Comparison of ENCODE assay signal across 8 cellular contexts in genomic region chr18:11981633-11982366, GRCh38. TPM values are rescaled to one million over a fixed set of nuclear protein-coding genes. Genes with fewer than 3 reads are reported as not detected.
DNase-seq lines count a peak whose midpoint lies in the region; ATAC-seq and TF ChIP-seq lines count a peak whose summit lies in the region.

No MANE protein-coding gene starts in this region.

- no peaks in the 10 kb centered on the region for H3K9me3 ChIP-seq in CD8-positive, alpha-beta memory T cell (ENCODE audit: low read length)
- no peaks in the 10 kb centered on the region for H3K9me3 ChIP-seq in ectodermal cell (ENCODE audit: control insufficient read depth, low read length)
- no peaks in the 10 kb centered on the region for H3K9me3 ChIP-seq in testis

- peaks cover 0 to 7% (median 0%) of the 10 kb centered on the region in 3 donors for H3K36me3 Mint-ChIP-seq in CD8-positive, alpha-beta memory T cell
- no peaks in the 10 kb centered on the region for H3K36me3 Mint-ChIP-seq in T-helper 1 cell treated with Interleukin-12 subunit alpha and Interleukin-12 subunit beta and Interleukin-4 antibody, amounts not matched to agents 30 μg/mL and 1 μg/mL, for 36 hours (ENCODE audit: low read depth)

- H3K27ac Mint-ChIP-seq in CD8-positive, alpha-beta memory T cell, result peak overlapping the region in 7 of 8 donors; percentile 4 to 97 (median 60)
- peak overlapping the region; percentile 52 for H3K27ac Mint-ChIP-seq in T-helper 1 cell treated with Interleukin-12 subunit alpha and Interleukin-12 subunit beta and Interleukin-4 antibody, amounts not matched to agents 30 μg/mL and 1 μg/mL, for 36 hours

- H3K4me3 ChIP-seq in CD8-positive, alpha-beta memory T cell (ENCODE audit: low read length), result peak overlapping the region; percentile 50
- H3K4me3 ChIP-seq in ectodermal cell (ENCODE audit: insufficient read depth, low read depth, low read length) (peak overlapping the region; percentile 83), testis (peak overlapping the region; percentile 66 to 73)

- intact Hi-C loops in testis (cut with DNase I; ENCODE audit: low total_unique reads), result no loop called here

- 0 to 1% methylated on average over 62 of the region's 62 CpGs for WGBS in ectodermal cell, 2 experiments
- 0% methylated on average over 42 to 62 of the region's 62 CpGs for WGBS in testis, 2 donors

- TF ChIP-seq POLR2A in testis (IDR thresholded peaks at IDR 0.05), result no peak

- peak overlapping the region; percentile 85 to 93 (median 88) for H3K4me3 Mint-ChIP-seq in CD8-positive, alpha-beta memory T cell
- peak overlapping the region; percentile 84 for H3K4me3 Mint-ChIP-seq in T-helper 1 cell treated with Interleukin-12 subunit alpha and Interleukin-12 subunit beta and Interleukin-4 antibody, amounts not matched to agents 30 μg/mL and 1 μg/mL, for 36 hours

- H3K4me1 Mint-ChIP-seq in CD8-positive, alpha-beta memory T cell, result peaks cover 11 to 16% (median 14%) of the 10 kb centered on the region in 3 donors
- H3K4me1 Mint-ChIP-seq in T-helper 1 cell treated with Interleukin-12 subunit alpha and Interleukin-12 subunit beta and Interleukin-4 antibody, amounts not matched to agents 30 μg/mL and 1 μg/mL, for 36 hours (ENCODE audit: low read depth), result peaks cover 16% of the 10 kb centered on the region

- peaks cover 12% of the 10 kb centered on the region for H3K4me1 ChIP-seq in CD8-positive, alpha-beta memory T cell (ENCODE audit: insufficient read depth, low read length)
- H3K4me1 ChIP-seq in ectodermal cell (ENCODE audit: control insufficient read depth, insufficient read depth, low read length) (peaks cover 16% of the 10 kb centered on the region), testis (peaks cover 6% of the 10 kb centered on the region)

- H3K27ac ChIP-seq in CD8-positive, alpha-beta memory T cell (ENCODE audit: low read depth, low read length), result no peak overlapping the region
- peak overlapping the region; percentile 92 for H3K27ac ChIP-seq in ectodermal cell (ENCODE audit: insufficient read depth, low read depth, low read length, poor library complexity, severe bottlenecking)
- H3K27ac ChIP-seq in testis, result peak overlapping the region; percentile 89 to 96

- ATAC-seq in GM19463 (IDR thresholded peaks at IDR 0.05; ENCODE audit: unreplicated experiment) (peak; percentile 15), HG03520 (IDR thresholded peaks at IDR 0.05; ENCODE audit: unreplicated experiment) (peak; percentile 23)

- H3K9me3 Mint-ChIP-seq in CD8-positive, alpha-beta memory T cell, result no peaks in the 10 kb centered on the region
- no peaks in the 10 kb centered on the region for H3K9me3 Mint-ChIP-seq in T-helper 1 cell treated with Interleukin-12 subunit alpha and Interleukin-12 subunit beta and Interleukin-4 antibody, amounts not matched to agents 30 μg/mL and 1 μg/mL, for 36 hours

- CTCF ChIA-PET in CD8-positive, alpha-beta memory T cell (lab: Charles Lee), result interaction anchor here (3.2 to 4.9 kb wide), 2 partner anchors 14 to 43 kb away, joined by 19 to 30 read pairs; no protein-coding TSS in a partner anchor

- peak in 2 of 5 donors; percentile 5 to 21 for DNase-seq in CD8-positive, alpha-beta memory T cell
- DNase-seq in mesenteric fat pad (ENCODE audit: low spot score) (peak; percentile 90), testis (peak; percentile 38), NCI-H2196 treated with DMSO at 0.1 percent for 48 hours (lab: John Stamatoyannopoulos, UW; ENCODE audit: unreplicated experiment) (no peak)

- H3K27me3 Mint-ChIP-seq in CD8-positive, alpha-beta memory T cell, result no peaks in the 10 kb centered on the region
- peaks cover 24% of the 10 kb centered on the region for H3K27me3 Mint-ChIP-seq in T-helper 1 cell treated with Interleukin-12 subunit alpha and Interleukin-12 subunit beta and Interleukin-4 antibody, amounts not matched to agents 30 μg/mL and 1 μg/mL, for 36 hours (ENCODE audit: low read depth)

- H3K36me3 ChIP-seq in CD8-positive, alpha-beta memory T cell (ENCODE audit: insufficient read depth, low read length), result no peaks in the 10 kb centered on the region
- H3K36me3 ChIP-seq in ectodermal cell (ENCODE audit: control insufficient read depth, insufficient read depth, low read length) (no peaks in the 10 kb centered on the region), testis (ENCODE audit: low read depth, missing control alignments) (no peaks in the 10 kb centered on the region)

- no peak for TF ChIP-seq CTCF in testis (IDR thresholded peaks at IDR 0.05)

- POLR2A ChIA-PET in CD8-positive, alpha-beta memory T cell (lab: Charles Lee), result interaction anchor here (0.5 to 2.0 kb wide), 2 partner anchors 35 to 168 kb away, joined by 3 to 8 read pairs; no protein-coding TSS in a partner anchor

- no peaks in the 10 kb centered on the region for H3K27me3 ChIP-seq in CD8-positive, alpha-beta memory T cell (ENCODE audit: insufficient read depth, low read length, poor library complexity, severe bottlenecking)
- H3K27me3 ChIP-seq in ectodermal cell (ENCODE audit: control insufficient read depth, insufficient read depth, low read length, poor library complexity, severe bottlenecking), result no peaks in the 10 kb centered on the region
- no peaks in the 10 kb centered on the region for H3K27me3 ChIP-seq in testis

RNA-seq across cellular contexts. Expression of gene IMPA2, which starts 0.5 kb away (rescaled TPM):
- 10 to 100 TPM; 13.3 to 14.0 TPM for total RNA-seq in CD8-positive, alpha-beta memory T cell
- polyA plus RNA-seq in CD8-positive, alpha-beta memory T cell, result 6.2 TPM
- 137 TPM for polyA plus RNA-seq in ectodermal cell (2013, experiment 1 of 4)
- 116 TPM for polyA plus RNA-seq in ectodermal cell (2013, experiment 2 of 4)
- polyA plus RNA-seq in ectodermal cell (2013, experiment 3 of 4), result 101 TPM
- 98.2 TPM for polyA plus RNA-seq in ectodermal cell (2013, experiment 4 of 4)
- total RNA-seq in mesenteric fat pad (31.8 TPM), testis (10 to 100 TPM; 16.6 to 21.3 TPM)
- polyA plus RNA-seq in testis (ENCODE audit: insufficient read depth, low read depth, low replicate concordance), result 16.7 TPM
